In the genomic region with DNA sequence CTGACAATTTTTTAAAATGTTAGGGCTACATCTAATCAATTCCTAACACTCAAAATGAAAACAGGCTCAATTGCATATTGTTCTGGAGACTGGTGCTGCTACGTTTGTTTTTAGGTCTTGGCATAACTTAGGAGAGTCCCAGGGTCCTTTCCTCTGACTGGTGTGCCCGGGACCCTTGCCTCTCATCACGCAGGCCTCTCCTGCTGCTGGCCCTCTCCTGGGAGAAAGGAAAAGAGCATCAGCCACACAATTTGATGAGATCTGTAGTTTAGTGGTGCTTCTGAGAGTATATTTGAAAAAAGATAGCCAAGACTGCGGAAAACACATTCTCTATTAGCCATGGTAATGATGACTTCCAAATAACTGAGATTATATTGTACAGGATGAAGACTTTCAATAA, we compare ENCODE assay signal across 9 cellular contexts.
"Had no signal": no experiment of that assay in that cellular context is flagged by ENCODE, and none has a peak within 500 bp of the region (broad histone marks: within the 10 kb centered on the region; RNA-seq: fewer than 3 reads in every experiment).

No MANE protein-coding gene starts in this region.

- ATAC-seq: activated CD8-positive, alpha-beta T cell treated with anti-CD3 and anti-CD28 coated beads for 36 hours had no signal

- H3K9me3 Mint-ChIP-seq: activated CD8-positive, alpha-beta T cell treated with anti-CD3 and anti-CD28 coated beads for 36 hours; activated naive CD8-positive, alpha-beta T cell treated with anti-CD3 and anti-CD28 coated beads, Interleukin-2, amount 10 ng/mL, durations not matched to agents 7 days and 5 days; central memory CD8-positive, alpha-beta T cell; T-cell had no signal

- H3K4me3 ChIP-seq: adrenal gland, Peyer's patch had no signal

- DNase-seq: activated CD8-positive, alpha-beta memory T cell treated with anti-CD3 and anti-CD28 coated beads, Interleukin-2, amount 50 U/mL, for 4 hours; activated naive CD4-positive, alpha-beta T cell treated with anti-CD3 and anti-CD28 coated beads, Interleukin-2, amount 50 U/mL, for 16 hours; activated naive CD8-positive, alpha-beta T cell treated with anti-CD3 and anti-CD28 coated beads, Interleukin-2, amount 10 ng/mL, durations not matched to agents 7 days and 5 days; Peyer's patch had no signal

- H3K27ac Mint-ChIP-seq: activated CD8-positive, alpha-beta T cell treated with anti-CD3 and anti-CD28 coated beads for 36 hours; activated naive CD8-positive, alpha-beta T cell treated with anti-CD3 and anti-CD28 coated beads, Interleukin-2, amount 10 ng/mL, durations not matched to agents 7 days and 5 days had no signal

- H3K4me3 Mint-ChIP-seq: activated CD8-positive, alpha-beta T cell treated with anti-CD3 and anti-CD28 coated beads for 36 hours; activated naive CD8-positive, alpha-beta T cell treated with anti-CD3 and anti-CD28 coated beads, Interleukin-2, amount 10 ng/mL, durations not matched to agents 7 days and 5 days; central memory CD8-positive, alpha-beta T cell had no signal

- H3K4me1 ChIP-seq: Peyer's patch had no signal

- H3K36me3 ChIP-seq: adrenal gland, Peyer's patch, WERI-Rb-1 had no signal

- H3K27me3 Mint-ChIP-seq: activated CD8-positive, alpha-beta T cell treated with anti-CD3 and anti-CD28 coated beads for 36 hours; activated naive CD8-positive, alpha-beta T cell treated with anti-CD3 and anti-CD28 coated beads, Interleukin-2, amount 10 ng/mL, durations not matched to agents 7 days and 5 days; central memory CD8-positive, alpha-beta T cell; T-cell had no signal

- H3K27ac ChIP-seq: adrenal gland, Peyer's patch, WERI-Rb-1 had no signal

- H3K9me3 ChIP-seq: adrenal gland, Peyer's patch had no signal

- H3K27me3 ChIP-seq: adrenal gland, Peyer's patch had no signal
